ENCODE assay signal across 9 cellular contexts in genomic region chr3:4271834-4272233, GRCh38. TPM values are rescaled to one million over a fixed set of nuclear protein-coding genes. Genes with fewer than 3 reads are reported as not detected.
A peak's percentile ranks its signal among the peaks of the same experiment; 100 is the strongest.
DNase-seq lines count a peak whose midpoint lies in the region; ATAC-seq, FAIRE-seq and TF ChIP-seq lines count a peak whose summit lies in the region.
"Had no signal": no experiment of that assay in that cellular context is flagged by ENCODE, and none has a peak within 500 bp of the region (broad histone marks: within the 10 kb centered on the region; RNA-seq: fewer than 3 reads in every experiment).

No MANE protein-coding gene starts in this region.

- peaks cover 19 to 23% of the 10 kb centered on the region in 2 donors for H3K4me1 Mint-ChIP-seq in immature natural killer cell

- in situ Hi-C loops in GM13976 (cut with MboI; ENCODE audit: low sequenced_read_pairs, unreplicated experiment), result no loop called here

- no peaks in the 10 kb centered on the region for H3K9me3 Mint-ChIP-seq in immature natural killer cell
- H3K9me3 Mint-ChIP-seq: central memory CD8-positive, alpha-beta T cell had no signal

- no peak overlapping the region for H3K4me3 ChIP-seq in AG04449 (ENCODE audit: low read depth, low read length)

- FAIRE-seq in frontal cortex (lab: Jason Lieb, UNC), result peak; percentile 70

- peak; percentile 6 for TF ChIP-seq CTCF in AG04449 (IDR thresholded peaks at IDR 0.05; ENCODE audit: insufficient read depth, low read length, missing control alignments)
- no peak for TF ChIP-seq CTCF in GM13976 (IDR thresholded peaks at IDR 0.05; ENCODE audit: borderline replicate concordance, control extremely low read depth, extremely low read depth, insufficient read depth, missing control alignments)

- POLR2A ChIA-PET in AG04449 (lab: Yijun Ruan, JAX), result no interaction called here

- H3K4me3 Mint-ChIP-seq in immature natural killer cell, result peak overlapping the region in 2 of 5 donors; percentile 15 to 41
- H3K4me3 Mint-ChIP-seq: central memory CD8-positive, alpha-beta T cell had no signal

- H3K27ac Mint-ChIP-seq in immature natural killer cell, result no peak overlapping the region

- CTCF ChIA-PET in AG04449 (lab: Yijun Ruan, JAX), result interaction anchor here (0.5 to 4.2 kb wide), 10 partner anchors 8 to 1078 kb away, joined by 3 to 33 read pairs (median 3); no protein-coding TSS in a partner anchor

- no peak for DNase-seq in AG04449 (ENCODE audit: low read depth, low spot score)
- DNase-seq in GM13976 (ENCODE audit: low spot score), result peak; percentile 35
- peak; percentile 20 for DNase-seq in RPMI8226
- DNase-seq in frontal cortex (ENCODE audit: low spot score in 2 of 2), result peak in 1 of 2 donors; percentile 33
- peak; percentile 81 for DNase-seq in superior temporal gyrus (ENCODE audit: extremely low spot score)
- DNase-seq in NCI-H1930 (lab: John Stamatoyannopoulos, UW), result no peak
- DNase-seq in immature natural killer cell, result no peak

- no peak for ATAC-seq in HG02798 (IDR thresholded peaks at IDR 0.05; ENCODE audit: poor library complexity, unreplicated experiment)

- no peaks in the 10 kb centered on the region for H3K36me3 Mint-ChIP-seq in immature natural killer cell

- H3K27me3 Mint-ChIP-seq in immature natural killer cell (ENCODE audit: low read depth in 3 of 3), result peaks cover 0 to 2% (median 0%) of the 10 kb centered on the region in 3 donors
- H3K27me3 Mint-ChIP-seq: central memory CD8-positive, alpha-beta T cell had no signal

RNA-seq across cellular contexts. Expression of gene SETMAR, which starts 31.3 kb away (rescaled TPM):
- 47.7 TPM for total RNA-seq in frontal cortex
- polyA plus RNA-seq in immature natural killer cell, result 10 to 100 TPM in 2 of 3 donors, 1 to 10 TPM in 1; 9.8 to 11.1 (median 10.4) TPM

Comparison
In these comparisons a context has a peak if more than half of its experiments do, and no peak if none do; other contexts are left out.
1. DNase-seq: peak in GM13976 (single experiment), RPMI8226 (single experiment) and superior temporal gyrus (single experiment); none in AG04449 (single experiment), NCI-H1930 (0 of 2) and immature natural killer cell (0 of 3).